ENCODE assay signal across 10 cellular contexts in genomic region chr20:1491281-1491840, GRCh38. TPM values are rescaled to one million over a fixed set of nuclear protein-coding genes. Genes with fewer than 3 reads are reported as not detected.
A peak's percentile ranks its signal among the peaks of the same experiment; 100 is the strongest.
DNase-seq lines count a peak whose midpoint lies in the region; ATAC-seq and TF ChIP-seq lines count a peak whose summit lies in the region.
"Had no signal": no experiment of that assay in that cellular context is flagged by ENCODE, and none has a peak within 500 bp of the region (broad histone marks: within the 10 kb centered on the region; RNA-seq: fewer than 3 reads in every experiment).

Gene SIRPB2, minus strand, starts transcription at chr20:1491420. Its CDS starts 61 bp downstream, at chr20:1491359.

- no peaks in the 10 kb centered on the region for H3K27me3 ChIP-seq in duodenal mucosa (ENCODE audit: control insufficient read depth in 1 of 2, insufficient read depth in 2 of 2, low read length in 2 of 2)
- H3K27me3 ChIP-seq in lung (ENCODE audit: control insufficient read depth, insufficient read depth) = no peaks in the 10 kb centered on the region
- peaks cover 0 to 4% of the 10 kb centered on the region in 2 donors for H3K27me3 ChIP-seq in tibial artery

- WGBS in lung, 2 donors = 18 to 42% methylated on average over 11 of the region's 11 CpGs

- ATAC-seq in lung (ENCODE audit: insufficient read depth, low FRiP score) = peak; percentile 43
- no peak for ATAC-seq in GM19463 (IDR thresholded peaks at IDR 0.05; ENCODE audit: unreplicated experiment)
- no peak for ATAC-seq in HG03442 (IDR thresholded peaks at IDR 0.05; ENCODE audit: unreplicated experiment)

- TF ChIP-seq CTCF in lung (IDR thresholded peaks at IDR 0.05; ENCODE audit: control extremely low read depth, extremely low read depth) = no peak
- no peak for TF ChIP-seq CTCF in tibial artery (IDR thresholded peaks at IDR 0.05)

- H3K4me3 ChIP-seq in duodenal mucosa (ENCODE audit: low read depth in 1 of 2, low read length in 2 of 2) (peak within 1 kb of the TSS; percentile 12 to 38), lung (no peak within 1 kb of the TSS), tibial artery (peak within 1 kb of the TSS; percentile 28 to 32)

- H3K9me3 ChIP-seq in duodenal mucosa (ENCODE audit: control insufficient read depth in 1 of 2, low read length in 2 of 2) (no peaks in the 10 kb centered on the region), lung (ENCODE audit: control insufficient read depth in 2 of 2, insufficient read depth in 1 of 2, low read length in 1 of 2) (peaks cover 0 to 2% of the 10 kb centered on the region in 2 donors), tibial artery (no peaks in the 10 kb centered on the region)

- no peak within 1 kb of the TSS for H3K9ac ChIP-seq in duodenal mucosa (ENCODE audit: low read depth in 1 of 2, low read length in 2 of 2)

- no peaks in the 10 kb centered on the region for H3K36me3 ChIP-seq in duodenal mucosa (ENCODE audit: control insufficient read depth in 1 of 2, insufficient read depth in 2 of 2, low read length in 2 of 2)
- no peaks in the 10 kb centered on the region for H3K36me3 ChIP-seq in lung (ENCODE audit: control insufficient read depth in 2 of 2, insufficient read depth in 2 of 2, low read length in 2 of 2)
- no peaks in the 10 kb centered on the region for H3K36me3 ChIP-seq in tibial artery

- peak within 1 kb of the TSS; percentile 12 for H3K27ac ChIP-seq in duodenal mucosa (ENCODE audit: low read depth, low read length)
- peak within 1 kb of the TSS in 1 of 2 donors; percentile 89 for H3K27ac ChIP-seq in lung (ENCODE audit: low read depth in 1 of 2, low read length in 1 of 2)
- no peak within 1 kb of the TSS for H3K27ac ChIP-seq in tibial artery

- peak; percentile 90 for DNase-seq in NOMO-1 treated with DMSO at 0.1 percent for 48 hours (lab: John Stamatoyannopoulos, UW; ENCODE audit: unreplicated experiment)
- DNase-seq in lung (ENCODE audit: low spot score) = peak; percentile 49
- DNase-seq in tibial artery = peak; percentile 69 to 80
- no peak for DNase-seq in activated CD8-positive, alpha-beta memory T cell treated with anti-CD3 and anti-CD28 coated beads for 24 hours
- no peak for DNase-seq in SHP77 treated with DMSO at 0.1 percent for 48 hours (lab: John Stamatoyannopoulos, UW)
- DNase-seq: hippocampal formation, NCI-H1930 had no signal

- H3K4me1 ChIP-seq in duodenal mucosa (ENCODE audit: control insufficient read depth in 1 of 2, insufficient read depth in 2 of 2, low read length in 2 of 2) = no peaks in the 10 kb centered on the region
- peaks cover 0 to 4% of the 10 kb centered on the region in 2 donors for H3K4me1 ChIP-seq in lung (ENCODE audit: control insufficient read depth in 2 of 2, insufficient read depth in 2 of 2, low read length in 2 of 2)
- H3K4me1 ChIP-seq in tibial artery = no peaks in the 10 kb centered on the region

- intact Hi-C loops in tibial artery (cut with DNase I; ENCODE audit: low total_unique reads) = no loop called here

RNA-seq across cellular contexts. Expression of gene SIRPB2, which starts in this region (rescaled TPM):
- 10 to 100 TPM in 1 of 2 donors, 1 to 10 TPM in 1; 4.7 to 18.5 TPM for total RNA-seq in lung
- polyA plus RNA-seq in lung = 10 to 100 TPM in 1 of 2 donors, 1 to 10 TPM in 1; 3.9 to 30.9 TPM

Comparison
In these comparisons a context has a peak if more than half of its experiments do, and no peak if none do; other contexts are left out.
1. DNase-seq: peak in NOMO-1 treated with DMSO at 0.1 percent for 48 hours (single experiment), lung (single experiment) and tibial artery (2 of 2); none in activated CD8-positive, alpha-beta memory T cell treated with anti-CD3 and anti-CD28 coated beads for 24 hours (single experiment) and SHP77 treated with DMSO at 0.1 percent for 48 hours (single experiment).